Comparison of ENCODE assay signal across 14 cellular contexts in genomic region chr9:7315116-7315515, GRCh38.
"Had no signal": no experiment of that assay in that cellular context is flagged by ENCODE, and none has a peak within 500 bp of the region (broad histone marks: within the 10 kb centered on the region; RNA-seq: fewer than 3 reads in every experiment).

No MANE protein-coding gene starts in this region.

- H3K4me3 ChIP-seq: gastroesophageal sphincter had no signal

- H3K27ac Mint-ChIP-seq: activated CD4-positive, alpha-beta T cell treated with anti-CD3 and anti-CD28 coated beads, Interleukin-2, amount 10 ng/mL, durations not matched to agents 7 days and 5 days; activated naive CD8-positive, alpha-beta T cell; activated T-cell treated with anti-CD3 and anti-CD28 coated beads, Interleukin-2, amount 50 U/mL, for 72 hours; dendritic cell treated with granulocyte-macrophage colony-stimulating factor and Interleukin-4, amounts not matched to agents 40 ng/mL and 50 ng/mL, for 4 days; effector memory CD8-positive, alpha-beta T cell; stimulated activated effector memory CD8-positive, alpha-beta T cell treated with anti-CD3 and anti-CD28 coated beads, Interleukin-12 subunit alpha, Interleukin-12 subunit beta, amount 100 ng/mL, for 72 hours had no signal

- H3K27me3 ChIP-seq: brain microvascular endothelial cell, gastroesophageal sphincter had no signal

- H3K27me3 Mint-ChIP-seq: dendritic cell treated with granulocyte-macrophage colony-stimulating factor and Interleukin-4, amounts not matched to agents 40 ng/mL and 50 ng/mL, for 4 days had no signal

- ATAC-seq: activated T-cell treated with anti-CD3 and anti-CD28 coated beads, Interleukin-2, amount 50 U/mL, for 72 hours; effector memory CD8-positive, alpha-beta T cell; gastroesophageal sphincter; stimulated activated effector memory CD8-positive, alpha-beta T cell treated with anti-CD3 and anti-CD28 coated beads, Interleukin-12 subunit alpha, Interleukin-12 subunit beta, amount 100 ng/mL, for 72 hours had no signal

- H3K4me1 ChIP-seq: gastroesophageal sphincter had no signal

- DNase-seq: activated CD4-positive, alpha-beta T cell treated with anti-CD3 and anti-CD28 coated beads, Interleukin-2, amount 10 ng/mL, durations not matched to agents 7 days and 5 days; activated CD8-positive, alpha-beta memory T cell treated with anti-CD3 and anti-CD28 coated beads, Interleukin-2, amount 50 U/mL, for 48 hours; activated gamma-delta T cell; activated T-cell treated with anti-CD3 and anti-CD28 coated beads, Interleukin-2, amount 50 U/mL, for 72 hours; brain microvascular endothelial cell; cerebellar nuclear complex; effector memory CD8-positive, alpha-beta T cell; hypothalamus; trophoblast cell had no signal

- H3K4me3 Mint-ChIP-seq: activated CD4-positive, alpha-beta T cell treated with anti-CD3 and anti-CD28 coated beads, Interleukin-2, amount 10 ng/mL, durations not matched to agents 7 days and 5 days; activated naive CD8-positive, alpha-beta T cell; activated T-cell treated with anti-CD3 and anti-CD28 coated beads, Interleukin-2, amount 50 U/mL, for 72 hours; dendritic cell treated with granulocyte-macrophage colony-stimulating factor and Interleukin-4, amounts not matched to agents 40 ng/mL and 50 ng/mL, for 4 days; effector memory CD8-positive, alpha-beta T cell; neural crest cell; stimulated activated effector memory CD8-positive, alpha-beta T cell treated with anti-CD3 and anti-CD28 coated beads, Interleukin-12 subunit alpha, Interleukin-12 subunit beta, amount 100 ng/mL, for 72 hours had no signal

- H3K36me3 ChIP-seq: brain microvascular endothelial cell, gastroesophageal sphincter had no signal

- H3K27ac ChIP-seq: brain microvascular endothelial cell had no signal

- H3K4me1 Mint-ChIP-seq: activated CD4-positive, alpha-beta T cell treated with anti-CD3 and anti-CD28 coated beads, Interleukin-2, amount 10 ng/mL, durations not matched to agents 7 days and 5 days; stimulated activated effector memory CD8-positive, alpha-beta T cell treated with anti-CD3 and anti-CD28 coated beads, Interleukin-12 subunit alpha, Interleukin-12 subunit beta, amount 100 ng/mL, for 72 hours had no signal
